ENCODE assay signal across 9 cellular contexts in genomic region chr6:169404828-169405227, GRCh38.
"Had no signal": no experiment of that assay in that cellular context is flagged by ENCODE, and none has a peak within 500 bp of the region (broad histone marks: within the 10 kb centered on the region; RNA-seq: fewer than 3 reads in every experiment).

No MANE protein-coding gene starts in this region.

- FAIRE-seq: HepG2, K562 had no signal

- H3K9me3 ChIP-seq: HAP-1 had no signal

- H3K4me1 ChIP-seq: HAP-1 had no signal

- H3K36me3 ChIP-seq: HAP-1 had no signal

- DNase-seq: GM23248, GOT3, H7, KG1 had no signal

- H3K9ac ChIP-seq: GM23248 had no signal

- H3K27ac ChIP-seq: GM23248, HL-60 had no signal

- ATAC-seq: HCT116, HepG2, K562 had no signal

- H2AFZ ChIP-seq: GM23248 had no signal

- H3K4me3 ChIP-seq: GM23248, HAP-1, K562 had no signal
